ENCODE assay signal across 3 cellular contexts in the genomic region with DNA sequence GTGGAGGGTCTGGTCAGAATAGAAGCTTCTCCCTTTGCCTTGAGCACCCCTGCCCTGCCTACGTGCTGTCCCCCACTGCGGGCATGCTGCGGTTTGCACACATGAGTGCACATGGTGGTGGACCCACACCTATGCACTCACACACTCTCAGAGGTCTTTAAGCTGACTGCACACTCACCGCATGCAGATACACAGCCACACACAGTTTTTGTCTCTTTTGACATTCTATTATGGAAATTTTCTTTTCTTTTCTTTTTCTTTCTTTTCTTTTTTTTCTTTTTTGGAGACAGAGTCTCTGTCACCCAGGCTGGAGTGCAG.
TF ChIP-seq lines count a peak whose summit lies in the region.

No MANE protein-coding gene starts in this region.

TF ChIP-seq in A549, 52 proteins besides CTCF, POLR2A, EP300 and RAD21:
- TF ChIP-seq, protein P1, sequence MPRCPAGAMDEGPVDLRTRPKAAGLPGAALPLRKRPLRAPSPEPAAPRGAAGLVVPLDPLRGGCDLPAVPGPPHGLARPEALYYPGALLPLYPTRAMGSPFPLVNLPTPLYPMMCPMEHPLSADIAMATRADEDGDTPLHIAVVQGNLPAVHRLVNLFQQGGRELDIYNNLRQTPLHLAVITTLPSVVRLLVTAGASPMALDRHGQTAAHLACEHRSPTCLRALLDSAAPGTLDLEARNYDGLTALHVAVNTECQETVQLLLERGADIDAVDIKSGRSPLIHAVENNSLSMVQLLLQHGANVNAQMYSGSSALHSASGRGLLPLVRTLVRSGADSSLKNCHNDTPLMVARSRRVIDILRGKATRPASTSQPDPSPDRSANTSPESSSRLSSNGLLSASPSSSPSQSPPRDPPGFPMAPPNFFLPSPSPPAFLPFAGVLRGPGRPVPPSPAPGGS (IDR thresholded peaks at IDR 0.05), result no peak
- TF ChIP-seq, protein P2, sequence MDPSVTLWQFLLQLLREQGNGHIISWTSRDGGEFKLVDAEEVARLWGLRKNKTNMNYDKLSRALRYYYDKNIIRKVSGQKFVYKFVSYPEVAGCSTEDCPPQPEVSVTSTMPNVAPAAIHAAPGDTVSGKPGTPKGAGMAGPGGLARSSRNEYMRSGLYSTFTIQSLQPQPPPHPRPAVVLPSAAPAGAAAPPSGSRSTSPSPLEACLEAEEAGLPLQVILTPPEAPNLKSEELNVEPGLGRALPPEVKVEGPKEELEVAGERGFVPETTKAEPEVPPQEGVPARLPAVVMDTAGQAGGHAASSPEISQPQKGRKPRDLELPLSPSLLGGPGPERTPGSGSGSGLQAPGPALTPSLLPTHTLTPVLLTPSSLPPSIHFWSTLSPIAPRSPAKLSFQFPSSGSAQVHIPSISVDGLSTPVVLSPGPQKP (IDR thresholded peaks at IDR 0.05; ENCODE audit: low read depth, low read length), result no peak
- TF ChIP-seq EHMT2 (IDR thresholded peaks at IDR 0.05; ENCODE audit: low read depth) (no peak), KDM5A (IDR thresholded peaks at IDR 0.05) (no peak)

TF ChIP-seq in HCT116, 20 proteins besides CTCF, POLR2A, EP300 and RAD21:
- TF ChIP-seq FOSL1 (IDR thresholded peaks at IDR 0.05; ENCODE audit: low read depth), result no peak
- TF ChIP-seq TCF7L2 (IDR thresholded peaks at IDR 0.05; ENCODE audit: borderline replicate concordance, extremely low read depth, insufficient read depth, insufficient read length), result no peak
- TF ChIP-seq, protein P3, sequence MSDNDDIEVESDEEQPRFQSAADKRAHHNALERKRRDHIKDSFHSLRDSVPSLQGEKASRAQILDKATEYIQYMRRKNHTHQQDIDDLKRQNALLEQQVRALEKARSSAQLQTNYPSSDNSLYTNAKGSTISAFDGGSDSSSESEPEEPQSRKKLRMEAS (IDR thresholded peaks at IDR 0.05), result no peak
- TF ChIP-seq EZH2 (IDR thresholded peaks at IDR 0.05), result no peak
- TF ChIP-seq YY1 (IDR thresholded peaks at IDR 0.05; ENCODE audit: extremely low read depth, insufficient replicate concordance, low read depth, low read length), result no peak
- TF ChIP-seq ZFX (IDR thresholded peaks at IDR 0.05), result no peak
- TF ChIP-seq EGR1 (IDR thresholded peaks at IDR 0.05; ENCODE audit: low read depth), result no peak

TF ChIP-seq in K562, 482 proteins besides CTCF, POLR2A, EP300 and RAD21:
- TF ChIP-seq SNRNP70 (optimal IDR thresholded peaks at IDR 0.05; ENCODE audit: low read depth, low read length) (no peak), SMAD2 (IDR thresholded peaks at IDR 0.05; ENCODE audit: low read depth, low read length) (no peak), ZKSCAN3 (CRISPR knock-in tag; IDR thresholded peaks at IDR 0.05) (no peak)
- TF ChIP-seq, protein P4, sequence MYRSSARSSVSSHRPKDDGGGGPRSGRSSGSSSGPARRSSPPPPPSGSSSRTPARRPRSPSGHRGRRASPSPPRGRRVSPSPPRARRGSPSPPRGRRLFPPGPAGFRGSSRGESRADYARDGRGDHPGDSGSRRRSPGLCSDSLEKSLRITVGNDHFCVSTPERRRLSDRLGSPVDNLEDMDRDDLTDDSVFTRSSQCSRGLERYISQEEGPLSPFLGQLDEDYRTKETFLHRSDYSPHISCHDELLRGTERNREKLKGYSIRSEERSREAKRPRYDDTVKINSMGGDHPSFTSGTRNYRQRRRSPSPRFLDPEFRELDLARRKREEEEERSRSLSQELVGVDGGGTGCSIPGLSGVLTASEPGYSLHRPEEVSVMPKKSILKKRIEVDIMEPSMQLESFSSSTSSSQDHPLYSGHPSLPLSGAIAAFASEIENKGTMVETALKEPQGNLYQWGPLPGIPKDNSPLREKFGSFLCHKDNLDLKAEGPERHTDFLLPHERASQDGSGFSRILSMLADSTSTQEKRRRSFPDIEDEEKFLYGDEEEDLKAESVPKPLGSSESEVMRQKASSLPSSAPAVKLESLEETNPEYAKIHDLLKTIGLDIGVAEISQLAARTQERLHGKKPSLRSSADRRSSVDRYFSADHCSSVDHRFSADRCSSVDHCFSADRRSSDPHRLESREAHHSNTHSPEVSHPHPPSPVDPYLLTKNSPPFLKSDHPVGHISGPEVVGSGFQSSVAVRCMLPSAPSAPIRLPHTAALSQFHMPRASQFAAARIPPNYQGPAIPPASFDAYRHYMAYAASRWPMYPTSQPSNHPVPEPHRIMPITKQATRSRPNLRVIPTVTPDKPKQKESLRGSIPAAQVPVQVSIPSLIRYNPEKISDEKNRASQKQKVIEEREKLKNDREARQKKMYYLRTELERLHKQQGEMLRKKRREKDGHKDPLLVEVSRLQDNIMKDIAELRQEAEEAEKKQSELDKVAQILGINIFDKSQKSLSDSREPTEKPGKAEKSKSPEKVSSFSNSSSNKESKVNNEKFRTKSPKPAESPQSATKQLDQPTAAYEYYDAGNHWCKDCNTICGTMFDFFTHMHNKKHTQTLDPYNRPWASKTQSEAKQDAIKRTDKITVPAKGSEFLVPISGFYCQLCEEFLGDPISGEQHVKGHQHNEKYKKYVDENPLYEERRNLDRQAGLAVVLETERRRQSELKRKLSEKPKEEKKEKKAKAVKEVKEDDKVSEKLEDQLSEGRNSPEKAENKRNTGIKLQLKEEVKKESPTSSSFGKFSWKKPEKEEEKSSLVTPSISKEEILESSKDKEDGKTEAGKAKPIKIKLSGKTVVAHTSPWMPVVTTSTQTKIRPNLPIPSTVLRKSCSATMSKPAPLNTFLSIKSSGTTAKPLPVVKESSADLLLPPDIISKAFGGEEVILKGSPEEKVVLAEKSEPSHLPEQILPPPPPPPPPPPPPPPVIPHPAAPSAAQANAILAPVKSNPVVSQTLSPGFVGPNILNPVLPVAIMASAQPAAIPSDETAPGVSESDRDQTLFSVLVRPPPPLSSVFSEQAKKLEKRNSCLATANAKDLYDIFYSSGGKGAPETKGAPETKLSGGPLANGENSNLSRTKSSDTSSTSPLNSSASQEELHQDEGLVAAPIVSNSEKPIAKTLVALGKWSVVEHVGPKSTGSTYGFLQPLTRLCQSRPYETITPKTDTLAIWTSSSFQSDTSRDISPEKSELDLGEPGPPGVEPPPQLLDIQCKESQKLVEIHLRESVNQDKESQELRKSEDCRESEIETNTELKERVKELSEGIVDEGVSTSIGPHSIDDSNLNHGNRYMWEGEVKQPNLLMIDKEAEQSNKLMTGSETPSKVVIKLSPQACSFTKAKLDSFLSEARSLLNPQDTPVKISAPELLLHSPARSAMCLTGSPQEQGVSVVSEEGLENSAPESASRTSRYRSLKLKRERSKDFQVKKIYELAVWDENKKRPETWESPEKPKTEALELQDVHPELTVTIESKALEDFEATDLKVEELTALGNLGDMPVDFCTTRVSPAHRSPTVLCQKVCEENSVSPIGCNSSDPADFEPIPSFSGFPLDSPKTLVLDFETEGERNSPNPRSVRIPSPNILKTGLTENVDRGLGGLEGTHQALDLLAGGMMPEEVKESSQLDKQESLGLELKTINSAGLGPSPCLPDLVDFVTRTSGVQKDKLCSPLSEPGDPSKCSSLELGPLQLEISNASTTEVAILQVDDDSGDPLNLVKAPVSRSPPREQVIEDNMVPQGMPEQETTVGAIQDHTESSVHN (IDR thresholded peaks at IDR 0.05; ENCODE audit: borderline replicate concordance in 1 of 2, low read depth in 1 of 2), result no peak
- TF ChIP-seq, protein P3 (CRISPR knock-in tag; IDR thresholded peaks at IDR 0.05), result no peak
- TF ChIP-seq, protein P5, sequence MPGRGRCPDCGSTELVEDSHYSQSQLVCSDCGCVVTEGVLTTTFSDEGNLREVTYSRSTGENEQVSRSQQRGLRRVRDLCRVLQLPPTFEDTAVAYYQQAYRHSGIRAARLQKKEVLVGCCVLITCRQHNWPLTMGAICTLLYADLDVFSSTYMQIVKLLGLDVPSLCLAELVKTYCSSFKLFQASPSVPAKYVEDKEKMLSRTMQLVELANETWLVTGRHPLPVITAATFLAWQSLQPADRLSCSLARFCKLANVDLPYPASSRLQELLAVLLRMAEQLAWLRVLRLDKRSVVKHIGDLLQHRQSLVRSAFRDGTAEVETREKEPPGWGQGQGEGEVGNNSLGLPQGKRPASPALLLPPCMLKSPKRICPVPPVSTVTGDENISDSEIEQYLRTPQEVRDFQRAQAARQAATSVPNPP (IDR thresholded peaks at IDR 0.05; ENCODE audit: borderline replicate concordance, insufficient read depth, insufficient read length), result no peak
